In the genomic region with DNA sequence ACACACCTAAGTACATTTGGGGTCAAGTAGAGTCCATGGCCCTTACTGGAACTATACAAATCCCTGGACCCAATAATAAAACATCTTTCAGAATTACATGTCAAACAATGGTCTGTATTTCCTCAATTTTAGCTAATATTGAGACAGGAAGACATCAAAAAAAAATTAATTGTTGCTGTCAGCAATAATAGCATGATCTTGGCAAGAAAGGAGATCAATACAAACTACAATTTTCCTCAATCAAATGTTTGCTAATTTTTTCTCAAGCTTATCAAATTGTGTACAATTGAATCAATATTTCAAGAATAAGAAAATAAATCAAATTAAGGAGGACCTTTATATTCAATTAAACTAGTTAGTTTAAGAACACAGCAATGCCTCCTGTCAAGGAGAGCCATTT, we compare ENCODE assay signal across 26 cellular contexts.
"Had no signal": no experiment of that assay in that cellular context is flagged by ENCODE, and none has a peak within 500 bp of the region (broad histone marks: within the 10 kb centered on the region; RNA-seq: fewer than 3 reads in every experiment).

No MANE protein-coding gene starts in this region.

- H3K27ac Mint-ChIP-seq: activated naive CD8-positive, alpha-beta T cell; activated T-helper 2 cell treated with anti-CD3 and anti-CD28 coated beads, Interferon-gamma antibody, Interleukin-2, Interleukin-4, amounts not matched to agents 10 μg/mL and 5 μg/mL and 100 μg/mL, durations not matched to agents 14 hours and 24 hours and 36 hours; T-helper 1 cell treated with Interleukin-12 subunit alpha and Interleukin-12 subunit beta and Interleukin-4 antibody, amounts not matched to agents 30 μg/mL and 1 μg/mL, for 36 hours had no signal

- DNase-seq: activated CD4-positive, alpha-beta T cell treated with anti-CD3 and anti-CD28 coated beads for 4 hours; activated CD4-positive, alpha-beta T cell treated with anti-CD3 and anti-CD28 coated beads, Interleukin-2, amount 50 U/mL, for 48 hours; activated CD4-positive, CD25-positive, alpha-beta regulatory T cell; activated CD8-positive, alpha-beta memory T cell treated with anti-CD3 and anti-CD28 coated beads, Interleukin-2, amount 50 U/mL, for 48 hours; activated naive CD4-positive, alpha-beta T cell; activated T-cell treated with anti-CD3 and anti-CD28 coated beads, Interleukin-2, amount 50 U/mL, for 4 hours; head of caudate nucleus; hypothalamus; islet precursor cell; left colon; mesendoderm; naive thymus-derived CD4-positive, alpha-beta T cell; ovary; stimulated activated CD4-positive, alpha-beta T cell treated with anti-CD3 and anti-CD28 coated beads, Interleukin-12 subunit alpha, Interleukin-12 subunit beta, amount 100 ng/mL, for 4 hours; stimulated activated CD4-positive, alpha-beta T cell treated with anti-CD3 and anti-CD28 coated beads, Interleukin-4, amount 100 ng/mL, for 4 hours; stimulated activated naive CD8-positive, alpha-beta T cell treated with anti-CD3 and anti-CD28 coated beads, Interleukin-15, Interleukin-2, amounts not matched to agents 100 U/mL and 50 U/mL, for 24 hours; upper lobe of left lung had no signal

- H3K36me3 Mint-ChIP-seq: activated naive CD8-positive, alpha-beta T cell; naive thymus-derived CD4-positive, alpha-beta T cell had no signal

- ATAC-seq: gastroesophageal sphincter; left colon; naive thymus-derived CD4-positive, alpha-beta T cell; stimulated activated naive CD8-positive, alpha-beta T cell treated with anti-CD3 and anti-CD28 coated beads, Interleukin-15, Interleukin-2, amounts not matched to agents 100 U/mL and 50 U/mL, for 24 hours had no signal

- H3K4me3 ChIP-seq: breast epithelium, coronary artery, esophagus muscularis mucosa, gastroesophageal sphincter, ovary, prostate gland, upper lobe of left lung had no signal

- H3K27me3 ChIP-seq: breast epithelium, esophagus muscularis mucosa, gastroesophageal sphincter, ovary, upper lobe of left lung had no signal

- H3K27me3 Mint-ChIP-seq: activated naive CD8-positive, alpha-beta T cell; central memory CD8-positive, alpha-beta T cell had no signal

- H3K4me3 Mint-ChIP-seq: activated naive CD8-positive, alpha-beta T cell; activated T-cell treated with anti-CD3 and anti-CD28 coated beads, Interleukin-2, amount 50 U/mL, for 4 hours; central memory CD8-positive, alpha-beta T cell; naive thymus-derived CD4-positive, alpha-beta T cell; T-helper 1 cell treated with Interleukin-12 subunit alpha and Interleukin-12 subunit beta and Interleukin-4 antibody, amounts not matched to agents 30 μg/mL and 1 μg/mL, for 36 hours had no signal

- H3K27ac ChIP-seq: breast epithelium, coronary artery, esophagus muscularis mucosa, gastroesophageal sphincter, ovary, prostate gland, upper lobe of left lung had no signal

- H3K36me3 ChIP-seq: breast epithelium, esophagus muscularis mucosa, gastroesophageal sphincter, ovary, prostate gland, upper lobe of left lung had no signal

- H3K4me1 Mint-ChIP-seq: central memory CD8-positive, alpha-beta T cell had no signal

- H3K9me3 ChIP-seq: breast epithelium, esophagus muscularis mucosa, gastroesophageal sphincter, ovary, prostate gland, upper lobe of left lung had no signal

- H3K4me1 ChIP-seq: breast epithelium, prostate gland, upper lobe of left lung had no signal

- H3K9me3 Mint-ChIP-seq: activated T-cell treated with anti-CD3 and anti-CD28 coated beads, Interleukin-2, amount 50 U/mL, for 4 hours; activated T-helper 2 cell treated with anti-CD3 and anti-CD28 coated beads, Interferon-gamma antibody, Interleukin-2, Interleukin-4, amounts not matched to agents 10 μg/mL and 5 μg/mL and 100 μg/mL, durations not matched to agents 14 hours and 24 hours and 36 hours; central memory CD8-positive, alpha-beta T cell; T-helper 1 cell treated with Interleukin-12 subunit alpha and Interleukin-12 subunit beta and Interleukin-4 antibody, amounts not matched to agents 30 μg/mL and 1 μg/mL, for 36 hours had no signal
